13 cellular contexts compared by ENCODE assay signal in the genomic region with DNA sequence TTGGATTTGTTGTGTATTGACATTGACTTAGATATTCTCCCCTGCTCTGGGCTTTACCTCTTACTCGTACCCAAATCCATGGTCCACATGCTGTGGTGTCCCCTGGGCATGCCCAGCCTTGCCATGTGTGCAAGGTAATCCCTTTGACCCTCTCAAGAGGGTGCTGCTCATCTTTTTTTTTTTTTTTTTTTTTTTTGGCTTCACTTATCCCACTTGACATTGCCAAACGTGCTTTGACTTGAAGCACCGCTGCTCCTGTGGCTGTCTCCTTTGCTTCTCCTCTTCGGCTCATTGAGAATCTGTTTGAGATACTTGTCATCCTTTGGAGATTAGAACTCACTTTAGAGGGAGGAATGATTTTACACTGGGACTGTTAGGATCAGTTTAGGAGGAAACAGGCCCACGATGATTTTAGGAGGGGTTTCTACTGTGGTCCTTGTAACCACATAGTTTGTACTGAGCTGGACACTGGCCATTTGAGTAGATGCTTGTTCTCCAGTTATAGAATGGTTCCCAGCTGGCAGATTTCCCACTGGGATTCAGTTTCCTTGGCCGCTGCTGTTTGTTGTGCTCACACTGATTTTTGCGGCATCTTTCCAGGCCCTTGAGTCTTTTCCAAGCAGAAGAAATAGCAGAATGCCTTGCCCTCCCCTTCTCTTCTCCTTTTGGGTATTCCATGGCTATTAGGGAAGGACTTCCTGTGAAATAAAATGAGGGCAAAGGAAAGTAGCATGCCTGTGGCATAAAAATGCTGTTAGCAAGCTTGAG.
DNase-seq lines count a peak whose midpoint lies in the region; ATAC-seq and TF ChIP-seq lines count a peak whose summit lies in the region.
"Had no signal": no experiment of that assay in that cellular context is flagged by ENCODE, and none has a peak within 500 bp of the region (broad histone marks: within the 10 kb centered on the region; RNA-seq: fewer than 3 reads in every experiment).

No MANE protein-coding gene starts in this region.

- H3K27me3 ChIP-seq in adrenal gland (no peaks in the 10 kb centered on the region), heart left ventricle (no peaks in the 10 kb centered on the region), gastrocnemius medialis (no peaks in the 10 kb centered on the region)
- H3K27me3 ChIP-seq: vagina had no signal

- TF ChIP-seq POLR2A in adrenal gland (IDR thresholded peaks at IDR 0.05): no peak
- TF ChIP-seq POLR2A in heart left ventricle (IDR thresholded peaks at IDR 0.05): no peak
- no peak for TF ChIP-seq POLR2A in gastrocnemius medialis (IDR thresholded peaks at IDR 0.05)

- DNase-seq in M059J (ENCODE audit: low read depth) (peak; percentile 41), adrenal gland (peak in 6 of 7 donors; percentile 29 to 70 (median 32)), heart left ventricle (peak in 4 of 5 donors; percentile 43 to 79 (median 74)), gastrocnemius medialis (peak; percentile 56 to 60), NCI-H774 (lab: John Stamatoyannopoulos, UW) (no peak), SKM-1 treated with dmso at 0.1 percent for 144 hours (lab: John Stamatoyannopoulos, UW; ENCODE audit: unreplicated experiment) (no peak)
- no peak for DNase-seq in activated T-cell treated with anti-CD3 and anti-CD28 coated beads, Interleukin-2, amount 50 U/mL, for 1 hour
- DNase-seq: activated CD4-positive, alpha-beta T cell treated with anti-CD3 and anti-CD28 coated beads, Interleukin-2, amount 10 ng/mL, durations not matched to agents 24 days and 14 days; HCEC 1CT; naive B cell; SK-N-SH had no signal

- H3K36me3 ChIP-seq in adrenal gland (replicated peaks in 1 of 2) (no peaks in the 10 kb centered on the region), heart left ventricle (no peaks in the 10 kb centered on the region), gastrocnemius medialis (no peaks in the 10 kb centered on the region)
- H3K36me3 ChIP-seq: vagina had no signal

- peaks cover 3 to 22% of the 10 kb centered on the region in 2 donors for H3K4me1 ChIP-seq in adrenal gland (replicated peaks in 1 of 2)
- H3K4me1 ChIP-seq in heart left ventricle: peaks cover 0 to 36% (median 16%) of the 10 kb centered on the region in 12 donors
- H3K4me1 ChIP-seq in gastrocnemius medialis: peaks cover 33 to 59% of the 10 kb centered on the region in 2 donors

- WGBS in adrenal gland, 4 donors: 66 to 74% (median 71%) methylated on average over 7 of the region's 7 CpGs
- WGBS in heart left ventricle, 4 donors: 35 to 51% (median 45%) methylated on average over 7 of the region's 7 CpGs

- intact Hi-C loops in adrenal gland (cut with DNase I) (no loop called here), heart left ventricle (cut with DNase I) (loop anchor here in 1 of 10 donors (10.0 kb wide), 1 partner anchor 178 kb away; no protein-coding TSS in a partner anchor), gastrocnemius medialis (cut with DNase I; ENCODE audit: low total_unique reads) (no loop called here)

- no peaks in the 10 kb centered on the region for H3K9me3 ChIP-seq in adrenal gland (replicated peaks in 1 of 3)
- no peaks in the 10 kb centered on the region for H3K9me3 ChIP-seq in heart left ventricle
- H3K9me3 ChIP-seq in gastrocnemius medialis: no peaks in the 10 kb centered on the region
- H3K9me3 ChIP-seq: SK-N-SH, vagina had no signal

- in situ Hi-C loops in gastrocnemius medialis (cut with MboI; ENCODE audit: low sequenced_read_pairs in 4 of 4): no loop called here

- peak; percentile 26 to 52 (median 50) for ATAC-seq in heart left ventricle
- ATAC-seq in gastrocnemius medialis: peak; percentile 58 to 64
- ATAC-seq in HG03439 (IDR thresholded peaks at IDR 0.05; ENCODE audit: unreplicated experiment): no peak

- H3K4me3 ChIP-seq in adrenal gland: no peak overlapping the region
- H3K4me3 ChIP-seq in heart left ventricle: no peak overlapping the region
- no peak overlapping the region for H3K4me3 ChIP-seq in gastrocnemius medialis
- H3K4me3 ChIP-seq: vagina had no signal

- no peak for TF ChIP-seq CTCF in adrenal gland (IDR thresholded peaks at IDR 0.05)
- TF ChIP-seq CTCF in heart left ventricle (IDR thresholded peaks at IDR 0.05): no peak
- TF ChIP-seq CTCF in gastrocnemius medialis (IDR thresholded peaks at IDR 0.05 in 4 of 5, conservative IDR thresholded peaks at IDR 0.05 in 1 of 5): no peak

- H3K27ac ChIP-seq in adrenal gland (no peak overlapping the region), heart left ventricle (peak overlapping the region in 6 of 12 donors; percentile 20 to 56 (median 27)), gastrocnemius medialis (peak overlapping the region; percentile 2 to 67 (median 24))
- H3K27ac ChIP-seq: vagina had no signal

Comparison
In these comparisons a context has a peak if more than half of its experiments do, and no peak if none do; other contexts are left out.
1. DNase-seq: peak in M059J (single experiment), adrenal gland (6 of 7), heart left ventricle (4 of 5) and gastrocnemius medialis (2 of 2); none in NCI-H774 (single experiment), SKM-1 treated with dmso at 0.1 percent for 144 hours (single experiment) and activated T-cell treated with anti-CD3 and anti-CD28 coated beads, Interleukin-2, amount 50 U/mL, for 1 hour (single experiment).
2. H3K27ac ChIP-seq: peak in gastrocnemius medialis (4 of 4); none in adrenal gland (0 of 5).